20 cellular contexts compared by ENCODE assay signal in genomic region chr3:129506272-129506742, GRCh38. TPM values are rescaled to one million over a fixed set of nuclear protein-coding genes. Genes with fewer than 3 reads are reported as not detected.
DNase-seq lines count a peak whose midpoint lies in the region; ATAC-seq, FAIRE-seq and TF ChIP-seq lines count a peak whose summit lies in the region.
"Had no signal": no experiment of that assay in that cellular context is flagged by ENCODE, and none has a peak within 500 bp of the region (broad histone marks: within the 10 kb centered on the region; RNA-seq: fewer than 3 reads in every experiment).

No MANE protein-coding gene starts in this region.

- TF ChIP-seq CTCF in pancreas (IDR thresholded peaks at IDR 0.05), result no peak

- DNase-seq in DMS79 (lab: John Stamatoyannopoulos, UW) (peak; percentile 75), NCI-H2029 (lab: John Stamatoyannopoulos, UW) (peak; percentile 67), NCI-H774 (lab: John Stamatoyannopoulos, UW) (peak; percentile 82), pancreas (no peak)
- DNase-seq: activated CD4-positive, alpha-beta memory T cell treated with anti-CD3 and anti-CD28 coated beads, Interleukin-2, amount 10 ng/mL, durations not matched to agents 7 days and 5 days; activated T-cell treated with anti-CD3 and anti-CD28 coated beads, Interleukin-2, amount 50 U/mL, for 24 hours; brain microvascular endothelial cell; GOT3; MV-4-11; stimulated activated CD4-positive, alpha-beta T cell treated with anti-CD3 and anti-CD28 coated beads, Interleukin-4, amount 100 ng/mL, for 1 hour; substantia nigra had no signal

- no peak for FAIRE-seq in pancreas (lab: Jason Lieb, UNC)
- FAIRE-seq: D721Med, K562 had no signal

- H3K27me3 ChIP-seq in pancreas, result no peaks in the 10 kb centered on the region
- H3K27me3 ChIP-seq: brain microvascular endothelial cell had no signal

- WGBS in pancreas, 2 donors, result 59 to 61% methylated on average over 8 of the region's 8 CpGs

- H3K27ac ChIP-seq in pancreas, result no peak overlapping the region
- H3K27ac ChIP-seq: brain microvascular endothelial cell, HL-60 had no signal

- ATAC-seq in pancreas, result peak in 3 of 4 donors; percentile 51 to 67 (median 52)
- ATAC-seq in HG02938 (IDR thresholded peaks at IDR 0.05; ENCODE audit: unreplicated experiment), result no peak
- ATAC-seq in HG02759 (IDR thresholded peaks at IDR 0.05; ENCODE audit: unreplicated experiment), result no peak
- no peak for ATAC-seq in GM19395 (IDR thresholded peaks at IDR 0.05; ENCODE audit: unreplicated experiment)
- ATAC-seq: K562 had no signal

- no peak overlapping the region for H3K4me3 ChIP-seq in pancreas
- H3K4me3 ChIP-seq: K562 had no signal

- peaks cover 0 to 37% (median 0%) of the 10 kb centered on the region in 3 donors for H3K36me3 ChIP-seq in pancreas
- H3K36me3 ChIP-seq: brain microvascular endothelial cell had no signal

- no peaks in the 10 kb centered on the region for H3K9me3 ChIP-seq in pancreas

- H3K4me1 ChIP-seq in pancreas, result no peaks in the 10 kb centered on the region

- intact Hi-C loops in pancreas (cut with DNase I), result no loop called here

RNA-seq across cellular contexts. Expression of gene RHO, which starts 22.1 kb away (rescaled TPM):
- not detected for total RNA-seq in pancreas
- polyA plus RNA-seq in pancreas, result under 1 TPM in 1 of 2 donors, not detected in 1; 0.05 TPM
- total RNA-seq: activated CD4-positive, alpha-beta memory T cell treated with anti-CD3 and anti-CD28 coated beads, Interleukin-2, amount 10 ng/mL, durations not matched to agents 7 days and 5 days; K562; liver; osteocyte had no signal
- polyA plus RNA-seq: esophagus, K562, liver had no signal

RNA-seq across cellular contexts. Expression of gene H1-8, which starts 36.7 kb away (rescaled TPM):
- not detected for total RNA-seq in pancreas
- polyA plus RNA-seq in pancreas, result not detected
- total RNA-seq: activated CD4-positive, alpha-beta memory T cell treated with anti-CD3 and anti-CD28 coated beads, Interleukin-2, amount 10 ng/mL, durations not matched to agents 7 days and 5 days; K562; liver; osteocyte had no signal
- polyA plus RNA-seq: esophagus, K562, liver had no signal

Comparison
In these comparisons a context has a peak if more than half of its experiments do, and no peak if none do; other contexts are left out.
1. DNase-seq: peak in DMS79 (single experiment), NCI-H2029 (single experiment) and NCI-H774 (single experiment); none in pancreas (0 of 6).
2. ATAC-seq: peak in pancreas (3 of 4); none in HG02938 (single experiment), HG02759 (single experiment) and GM19395 (single experiment).